In the genomic region with DNA sequence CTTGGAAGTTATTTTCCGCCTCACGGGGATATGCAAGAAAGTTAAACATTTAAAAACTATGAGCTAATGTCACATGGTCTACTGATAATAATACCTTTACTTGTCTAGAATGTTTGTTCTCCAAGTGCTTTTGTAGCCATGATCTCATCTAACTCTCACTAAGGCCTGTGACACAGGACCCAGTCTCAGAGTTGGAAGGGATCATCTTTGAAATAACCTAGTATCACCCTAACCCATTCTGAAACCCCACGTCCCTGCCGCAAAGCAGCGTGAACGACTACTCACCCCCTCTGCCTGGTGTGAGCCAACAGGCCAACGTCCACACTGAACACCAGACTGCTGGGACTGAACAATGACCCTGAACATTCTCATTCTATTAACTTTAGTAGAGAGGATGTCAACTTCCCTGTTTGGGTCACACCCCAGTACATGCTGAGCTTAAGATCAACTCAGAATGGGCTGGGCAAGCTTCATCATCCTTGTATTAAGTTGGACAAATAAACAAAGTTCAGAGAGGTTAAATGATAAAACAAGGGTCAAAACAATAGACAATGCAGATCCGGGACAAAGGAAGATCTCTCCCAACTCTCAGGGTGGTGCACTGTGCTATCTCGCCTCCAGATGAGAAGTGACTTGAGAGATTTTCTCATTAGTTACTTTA, we compare ENCODE assay signal across 1 cellular context.
TF ChIP-seq lines count a peak whose summit lies in the region.

No MANE protein-coding gene starts in this region.

TF ChIP-seq in HepG2, 621 proteins besides CTCF, POLR2A, EP300 and RAD21 (continued from another document and continues in another):
- TF ChIP-seq, protein P1, sequence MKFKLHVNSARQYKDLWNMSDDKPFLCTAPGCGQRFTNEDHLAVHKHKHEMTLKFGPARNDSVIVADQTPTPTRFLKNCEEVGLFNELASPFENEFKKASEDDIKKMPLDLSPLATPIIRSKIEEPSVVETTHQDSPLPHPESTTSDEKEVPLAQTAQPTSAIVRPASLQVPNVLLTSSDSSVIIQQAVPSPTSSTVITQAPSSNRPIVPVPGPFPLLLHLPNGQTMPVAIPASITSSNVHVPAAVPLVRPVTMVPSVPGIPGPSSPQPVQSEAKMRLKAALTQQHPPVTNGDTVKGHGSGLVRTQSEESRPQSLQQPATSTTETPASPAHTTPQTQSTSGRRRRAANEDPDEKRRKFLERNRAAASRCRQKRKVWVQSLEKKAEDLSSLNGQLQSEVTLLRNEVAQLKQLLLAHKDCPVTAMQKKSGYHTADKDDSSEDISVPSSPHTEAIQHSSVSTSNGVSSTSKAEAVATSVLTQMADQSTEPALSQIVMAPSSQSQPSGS (CRISPR knock-in tag; IDR thresholded peaks at IDR 0.05), result peak; percentile 81; the same call in 1 of the 2 replicates
- no peak for TF ChIP-seq PHB2 (IDR thresholded peaks at IDR 0.05; ENCODE audit: partially characterized antibody)
- no peak for TF ChIP-seq MATR3 (CRISPR knock-in tag; IDR thresholded peaks at IDR 0.05)
- peak; percentile 97 for TF ChIP-seq HNF4A (CRISPR knock-in tag; IDR thresholded peaks at IDR 0.05)
- TF ChIP-seq, protein P2, sequence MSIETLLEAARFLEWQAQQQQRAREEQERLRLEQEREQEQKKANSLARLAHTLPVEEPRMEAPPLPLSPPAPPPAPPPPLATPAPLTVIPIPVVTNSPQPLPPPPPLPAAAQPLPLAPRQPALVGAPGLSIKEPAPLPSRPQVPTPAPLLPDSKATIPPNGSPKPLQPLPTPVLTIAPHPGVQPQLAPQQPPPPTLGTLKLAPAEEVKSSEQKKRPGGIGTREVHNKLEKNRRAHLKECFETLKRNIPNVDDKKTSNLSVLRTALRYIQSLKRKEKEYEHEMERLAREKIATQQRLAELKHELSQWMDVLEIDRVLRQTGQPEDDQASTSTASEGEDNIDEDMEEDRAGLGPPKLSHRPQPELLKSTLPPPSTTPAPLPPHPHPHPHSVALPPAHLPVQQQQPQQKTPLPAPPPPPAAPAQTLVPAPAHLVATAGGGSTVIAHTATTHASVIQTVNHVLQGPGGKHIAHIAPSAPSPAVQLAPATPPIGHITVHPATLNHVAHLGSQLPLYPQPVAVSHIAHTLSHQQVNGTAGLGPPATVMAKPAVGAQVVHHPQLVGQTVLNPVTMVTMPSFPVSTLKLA (IDR thresholded peaks at IDR 0.05), result peak; percentile 35; the same call in 1 of the 2 replicates
- no peak for TF ChIP-seq MBNL3 (CRISPR knock-in tag; conservative IDR thresholded peaks at IDR 0.05)
- peak in 1 of 2 experiments; percentile 87 for TF ChIP-seq NR2F1 (CRISPR knock-in tag; IDR thresholded peaks at IDR 0.05)
- peak; percentile 68; the same call in 1 of the 2 replicates for TF ChIP-seq ZNF205 (CRISPR knock-in tag; IDR thresholded peaks at IDR 0.05)
- no peak for TF ChIP-seq ZNF263 (CRISPR knock-in tag; IDR thresholded peaks at IDR 0.05)
- no peak for TF ChIP-seq CBX1 (IDR thresholded peaks at IDR 0.05; ENCODE audit: low read depth)
- TF ChIP-seq NR3C1 (CRISPR knock-in tag; IDR thresholded peaks at IDR 0.05), result no peak
- 0 out of 2 replicates have a peak, but pooled peaks have one; percentile 57 for TF ChIP-seq BRD4 (CRISPR knock-in tag; IDR thresholded peaks at IDR 0.05)
- TF ChIP-seq, protein P3, sequence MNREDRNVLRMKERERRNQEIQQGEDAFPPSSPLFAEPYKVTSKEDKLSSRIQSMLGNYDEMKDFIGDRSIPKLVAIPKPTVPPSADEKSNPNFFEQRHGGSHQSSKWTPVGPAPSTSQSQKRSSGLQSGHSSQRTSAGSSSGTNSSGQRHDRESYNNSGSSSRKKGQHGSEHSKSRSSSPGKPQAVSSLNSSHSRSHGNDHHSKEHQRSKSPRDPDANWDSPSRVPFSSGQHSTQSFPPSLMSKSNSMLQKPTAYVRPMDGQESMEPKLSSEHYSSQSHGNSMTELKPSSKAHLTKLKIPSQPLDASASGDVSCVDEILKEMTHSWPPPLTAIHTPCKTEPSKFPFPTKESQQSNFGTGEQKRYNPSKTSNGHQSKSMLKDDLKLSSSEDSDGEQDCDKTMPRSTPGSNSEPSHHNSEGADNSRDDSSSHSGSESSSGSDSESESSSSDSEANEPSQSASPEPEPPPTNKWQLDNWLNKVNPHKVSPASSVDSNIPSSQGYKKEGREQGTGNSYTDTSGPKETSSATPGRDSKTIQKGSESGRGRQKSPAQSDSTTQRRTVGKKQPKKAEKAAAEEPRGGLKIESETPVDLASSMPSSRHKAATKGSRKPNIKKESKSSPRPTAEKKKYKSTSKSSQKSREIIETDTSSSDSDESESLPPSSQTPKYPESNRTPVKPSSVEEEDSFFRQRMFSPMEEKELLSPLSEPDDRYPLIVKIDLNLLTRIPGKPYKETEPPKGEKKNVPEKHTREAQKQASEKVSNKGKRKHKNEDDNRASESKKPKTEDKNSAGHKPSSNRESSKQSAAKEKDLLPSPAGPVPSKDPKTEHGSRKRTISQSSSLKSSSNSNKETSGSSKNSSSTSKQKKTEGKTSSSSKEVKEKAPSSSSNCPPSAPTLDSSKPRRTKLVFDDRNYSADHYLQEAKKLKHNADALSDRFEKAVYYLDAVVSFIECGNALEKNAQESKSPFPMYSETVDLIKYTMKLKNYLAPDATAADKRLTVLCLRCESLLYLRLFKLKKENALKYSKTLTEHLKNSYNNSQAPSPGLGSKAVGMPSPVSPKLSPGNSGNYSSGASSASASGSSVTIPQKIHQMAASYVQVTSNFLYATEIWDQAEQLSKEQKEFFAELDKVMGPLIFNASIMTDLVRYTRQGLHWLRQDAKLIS (CRISPR knock-in tag; IDR thresholded peaks at IDR 0.05), result peak; percentile 91; the same call in 1 of the 2 replicates
- no peak; the same call in 1 of the 2 replicates for TF ChIP-seq ZNF780A (CRISPR knock-in tag; IDR thresholded peaks at IDR 0.05)
- TF ChIP-seq SRSF9 (IDR thresholded peaks at IDR 0.05; ENCODE audit: borderline replicate concordance, insufficient read depth, low read depth, low read length, poor library complexity, severe bottlenecking), result no peak
- TF ChIP-seq ZMYM2 (CRISPR knock-in tag; IDR thresholded peaks at IDR 0.05), result no peak
- no peak for TF ChIP-seq WIZ (CRISPR knock-in tag; IDR thresholded peaks at IDR 0.05)
- no peak for TF ChIP-seq ZNF720 (CRISPR knock-in tag; IDR thresholded peaks at IDR 0.05)
- TF ChIP-seq, protein P4, sequence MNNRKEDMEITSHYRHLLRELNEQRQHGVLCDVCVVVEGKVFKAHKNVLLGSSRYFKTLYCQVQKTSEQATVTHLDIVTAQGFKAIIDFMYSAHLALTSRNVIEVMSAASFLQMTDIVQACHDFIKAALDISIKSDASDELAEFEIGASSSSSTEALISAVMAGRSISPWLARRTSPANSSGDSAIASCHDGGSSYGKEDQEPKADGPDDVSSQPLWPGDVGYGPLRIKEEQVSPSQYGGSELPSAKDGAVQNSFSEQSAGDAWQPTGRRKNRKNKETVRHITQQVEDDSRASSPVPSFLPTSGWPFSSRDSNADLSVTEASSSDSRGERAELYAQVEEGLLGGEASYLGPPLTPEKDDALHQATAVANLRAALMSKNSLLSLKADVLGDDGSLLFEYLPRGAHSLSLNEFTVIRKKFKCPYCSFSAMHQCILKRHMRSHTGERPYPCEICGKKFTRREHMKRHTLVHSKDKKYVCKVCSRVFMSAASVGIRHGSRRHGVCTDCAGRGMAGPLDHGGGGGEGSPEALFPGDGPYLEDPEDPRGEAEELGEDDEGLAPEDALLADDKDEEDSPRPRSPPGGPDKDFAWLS (CRISPR knock-in tag; IDR thresholded peaks at IDR 0.05; ENCODE audit: borderline replicate concordance), result no peak
- TF ChIP-seq RORA (CRISPR knock-in tag; IDR thresholded peaks at IDR 0.05), result no peak
- peak; percentile 85 for TF ChIP-seq GFI1 (CRISPR knock-in tag; IDR thresholded peaks at IDR 0.05; ENCODE audit: borderline replicate concordance)
- TF ChIP-seq JUNB (CRISPR knock-in tag; IDR thresholded peaks at IDR 0.05; ENCODE audit: borderline replicate concordance), result no peak
- TF ChIP-seq GPN1 (CRISPR knock-in tag; IDR thresholded peaks at IDR 0.05; ENCODE audit: borderline replicate concordance), result no peak
- no peak for TF ChIP-seq ZNF598 (CRISPR knock-in tag; IDR thresholded peaks at IDR 0.05; ENCODE audit: borderline replicate concordance)
- no peak for TF ChIP-seq MYNN (CRISPR knock-in tag; IDR thresholded peaks at IDR 0.05; ENCODE audit: low read depth)
- TF ChIP-seq ZNF180 (CRISPR knock-in tag; IDR thresholded peaks at IDR 0.05; ENCODE audit: borderline replicate concordance, low read depth), result no peak
- peak; percentile 39; the same call in 1 of the 2 replicates for TF ChIP-seq KMT2B (CRISPR knock-in tag; IDR thresholded peaks at IDR 0.05)
- no peak for TF ChIP-seq ZNF343 (CRISPR knock-in tag; IDR thresholded peaks at IDR 0.05)
- TF ChIP-seq ZNF230 (CRISPR knock-in tag; IDR thresholded peaks at IDR 0.05), result 0 out of 2 replicates have a peak, but pooled peaks have one; percentile 23
- TF ChIP-seq MEIS2 (CRISPR knock-in tag; IDR thresholded peaks at IDR 0.05), result 0 out of 2 replicates have a peak, but pooled peaks have one; percentile 25
- TF ChIP-seq ZNF124 (CRISPR knock-in tag; IDR thresholded peaks at IDR 0.05), result peak; percentile 86
- TF ChIP-seq HDAC1 (CRISPR knock-in tag; IDR thresholded peaks at IDR 0.05), result 0 out of 2 replicates have a peak, but pooled peaks have one; percentile 38
- TF ChIP-seq, protein P5, sequence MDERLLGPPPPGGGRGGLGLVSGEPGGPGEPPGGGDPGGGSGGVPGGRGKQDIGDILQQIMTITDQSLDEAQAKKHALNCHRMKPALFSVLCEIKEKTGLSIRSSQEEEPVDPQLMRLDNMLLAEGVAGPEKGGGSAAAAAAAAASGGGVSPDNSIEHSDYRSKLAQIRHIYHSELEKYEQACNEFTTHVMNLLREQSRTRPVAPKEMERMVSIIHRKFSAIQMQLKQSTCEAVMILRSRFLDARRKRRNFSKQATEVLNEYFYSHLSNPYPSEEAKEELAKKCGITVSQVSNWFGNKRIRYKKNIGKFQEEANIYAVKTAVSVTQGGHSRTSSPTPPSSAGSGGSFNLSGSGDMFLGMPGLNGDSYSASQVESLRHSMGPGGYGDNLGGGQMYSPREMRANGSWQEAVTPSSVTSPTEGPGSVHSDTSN (CRISPR knock-in tag; IDR thresholded peaks at IDR 0.05), result 0 out of 2 replicates have a peak, but pooled peaks have one; percentile 28
- TF ChIP-seq ZNF839 (CRISPR knock-in tag; IDR thresholded peaks at IDR 0.05; ENCODE audit: borderline replicate concordance), result no peak
- 0 out of 2 replicates have a peak, but pooled peaks have one; percentile 46 for TF ChIP-seq ZNF747 (CRISPR knock-in tag; IDR thresholded peaks at IDR 0.05; ENCODE audit: borderline replicate concordance)
- no peak for TF ChIP-seq PRPF4 (IDR thresholded peaks at IDR 0.05; ENCODE audit: low read depth, low read length, poor library complexity, severe bottlenecking)
- TF ChIP-seq NCOA5 (CRISPR knock-in tag; IDR thresholded peaks at IDR 0.05), result no peak
- peak; percentile 76 for TF ChIP-seq KDM1A (CRISPR knock-in tag; IDR thresholded peaks at IDR 0.05)
- no peak; the same call in 1 of the 2 replicates for TF ChIP-seq SSRP1 (CRISPR knock-in tag; IDR thresholded peaks at IDR 0.05)
- TF ChIP-seq FOSL2 (CRISPR knock-in tag; IDR thresholded peaks at IDR 0.05), result peak; percentile 86
- TF ChIP-seq ESRRA (CRISPR knock-in tag; IDR thresholded peaks at IDR 0.05; ENCODE audit: low read depth), result peak; percentile 54; the same call in 1 of the 2 replicates
- TF ChIP-seq CREM (IDR thresholded peaks at IDR 0.05), result peak; percentile 79
- no peak for TF ChIP-seq CREM (CRISPR knock-in tag; IDR thresholded peaks at IDR 0.05)
- TF ChIP-seq ZNF253 (CRISPR knock-in tag; IDR thresholded peaks at IDR 0.05; ENCODE audit: borderline replicate concordance), result no peak
- TF ChIP-seq, protein P6, sequence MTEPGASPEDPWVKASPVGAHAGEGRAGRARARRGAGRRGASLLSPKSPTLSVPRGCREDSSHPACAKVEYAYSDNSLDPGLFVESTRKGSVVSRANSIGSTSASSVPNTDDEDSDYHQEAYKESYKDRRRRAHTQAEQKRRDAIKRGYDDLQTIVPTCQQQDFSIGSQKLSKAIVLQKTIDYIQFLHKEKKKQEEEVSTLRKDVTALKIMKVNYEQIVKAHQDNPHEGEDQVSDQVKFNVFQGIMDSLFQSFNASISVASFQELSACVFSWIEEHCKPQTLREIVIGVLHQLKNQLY (CRISPR knock-in tag; IDR thresholded peaks at IDR 0.05), result peak; percentile 88; the same call in 1 of the 2 replicates
- TF ChIP-seq, protein P7, sequence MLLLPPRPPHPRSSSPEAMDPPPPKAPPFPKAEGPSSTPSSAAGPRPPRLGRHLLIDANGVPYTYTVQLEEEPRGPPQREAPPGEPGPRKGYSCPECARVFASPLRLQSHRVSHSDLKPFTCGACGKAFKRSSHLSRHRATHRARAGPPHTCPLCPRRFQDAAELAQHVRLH (CRISPR knock-in tag; IDR thresholded peaks at IDR 0.05; ENCODE audit: borderline replicate concordance, low read depth), result peak; percentile 61; the same call in 1 of the 2 replicates
- TF ChIP-seq, protein P8, sequence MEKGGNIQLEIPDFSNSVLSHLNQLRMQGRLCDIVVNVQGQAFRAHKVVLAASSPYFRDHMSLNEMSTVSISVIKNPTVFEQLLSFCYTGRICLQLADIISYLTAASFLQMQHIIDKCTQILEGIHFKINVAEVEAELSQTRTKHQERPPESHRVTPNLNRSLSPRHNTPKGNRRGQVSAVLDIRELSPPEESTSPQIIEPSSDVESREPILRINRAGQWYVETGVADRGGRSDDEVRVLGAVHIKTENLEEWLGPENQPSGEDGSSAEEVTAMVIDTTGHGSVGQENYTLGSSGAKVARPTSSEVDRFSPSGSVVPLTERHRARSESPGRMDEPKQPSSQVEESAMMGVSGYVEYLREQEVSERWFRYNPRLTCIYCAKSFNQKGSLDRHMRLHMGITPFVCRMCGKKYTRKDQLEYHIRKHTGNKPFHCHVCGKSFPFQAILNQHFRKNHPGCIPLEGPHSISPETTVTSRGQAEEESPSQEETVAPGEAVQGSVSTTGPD (CRISPR knock-in tag; IDR thresholded peaks at IDR 0.05), result no peak
- TF ChIP-seq, protein P9, sequence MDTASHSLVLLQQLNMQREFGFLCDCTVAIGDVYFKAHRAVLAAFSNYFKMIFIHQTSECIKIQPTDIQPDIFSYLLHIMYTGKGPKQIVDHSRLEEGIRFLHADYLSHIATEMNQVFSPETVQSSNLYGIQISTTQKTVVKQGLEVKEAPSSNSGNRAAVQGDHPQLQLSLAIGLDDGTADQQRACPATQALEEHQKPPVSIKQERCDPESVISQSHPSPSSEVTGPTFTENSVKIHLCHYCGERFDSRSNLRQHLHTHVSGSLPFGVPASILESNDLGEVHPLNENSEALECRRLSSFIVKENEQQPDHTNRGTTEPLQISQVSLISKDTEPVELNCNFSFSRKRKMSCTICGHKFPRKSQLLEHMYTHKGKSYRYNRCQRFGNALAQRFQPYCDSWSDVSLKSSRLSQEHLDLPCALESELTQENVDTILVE (CRISPR knock-in tag; IDR thresholded peaks at IDR 0.05), result peak; percentile 44
- TF ChIP-seq ZBTB7B (CRISPR knock-in tag; IDR thresholded peaks at IDR 0.05), result peak; percentile 76
- TF ChIP-seq, protein P10, sequence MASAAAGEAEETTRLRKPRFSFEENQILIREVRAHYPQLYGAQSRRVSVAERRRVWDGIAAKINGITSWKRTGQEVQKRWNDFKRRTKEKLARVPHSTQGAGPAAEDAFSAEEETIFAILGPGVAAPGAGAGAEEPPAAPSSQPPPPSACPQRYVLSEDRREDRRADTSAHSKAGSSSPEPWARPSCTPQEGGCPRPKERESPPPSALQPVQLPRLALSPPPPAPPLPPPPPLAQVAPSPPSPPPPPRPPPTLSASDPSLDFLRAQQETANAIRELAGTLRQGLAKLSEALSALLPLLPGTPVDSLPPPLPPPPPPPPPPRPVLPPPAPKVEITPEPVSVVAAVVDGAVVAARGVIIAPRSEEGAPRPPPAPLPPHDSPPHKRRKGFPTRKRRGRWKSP (CRISPR knock-in tag; IDR thresholded peaks at IDR 0.05), result peak; percentile 55; the same call in 1 of the 2 replicates
- TF ChIP-seq MIXL1 (CRISPR knock-in tag; IDR thresholded peaks at IDR 0.05), result peak; percentile 96
- no peak for TF ChIP-seq ZC3H13 (CRISPR knock-in tag; IDR thresholded peaks at IDR 0.05)
